In the genomic region with DNA sequence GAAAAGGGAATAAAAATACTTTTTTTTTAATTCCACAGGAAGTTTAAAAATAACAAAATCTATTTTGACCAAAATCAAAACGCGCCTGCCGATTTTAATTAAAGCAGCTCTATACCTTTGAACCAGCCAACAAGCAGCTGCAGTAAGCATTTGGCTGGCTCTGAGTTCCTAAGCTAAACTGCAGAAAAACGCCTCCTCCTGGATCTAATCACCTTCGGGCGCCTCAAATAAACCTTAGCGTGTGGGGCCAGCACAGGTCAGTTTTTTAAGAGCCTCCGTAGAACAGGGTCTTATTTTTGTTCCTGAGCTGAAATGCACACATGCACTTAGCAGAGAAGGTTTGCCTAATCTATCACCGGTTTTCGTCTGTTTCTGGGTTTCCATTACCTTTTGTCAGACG, we compare ENCODE assay signal across 9 cellular contexts.
A peak's percentile ranks its signal among the peaks of the same experiment; 100 is the strongest.
DNase-seq lines count a peak whose midpoint lies in the region; ATAC-seq and TF ChIP-seq lines count a peak whose summit lies in the region.
"Had no signal": no experiment of that assay in that cellular context is flagged by ENCODE, and none has a peak within 500 bp of the region (broad histone marks: within the 10 kb centered on the region; RNA-seq: fewer than 3 reads in every experiment).

No MANE protein-coding gene starts in this region.

- H3K27ac ChIP-seq in OCI-LY7 (ENCODE audit: low read depth, low read length, poor library complexity, severe bottlenecking) (no peak overlapping the region), fibroblast of lung (ENCODE audit: insufficient read depth, low read length) (no peak overlapping the region)
- H3K27ac ChIP-seq: adrenal gland had no signal

- peaks cover 58% of the 10 kb centered on the region for H3K27me3 Mint-ChIP-seq in activated CD4-positive, alpha-beta memory T cell treated with anti-CD3 and anti-CD28 coated beads, Interleukin-2, amount 10 ng/mL, durations not matched to agents 7 days and 5 days
- peaks cover 20% of the 10 kb centered on the region for H3K27me3 Mint-ChIP-seq in activated CD4-positive, alpha-beta memory T cell treated with anti-CD3 and anti-CD28 coated beads for 36 hours
- peaks cover 28 to 32% of the 10 kb centered on the region in 2 donors for H3K27me3 Mint-ChIP-seq in stimulated activated naive B cell treated with anti-CD40 and anti-IgM and Interleukin-4, amounts not matched to agents 10 μg/mL and 1 μg/mL and 100 μg/mL, for 72 hours

- peak overlapping the region; percentile 80 for H3K4me3 Mint-ChIP-seq in activated CD4-positive, alpha-beta memory T cell treated with anti-CD3 and anti-CD28 coated beads, Interleukin-2, amount 10 ng/mL, durations not matched to agents 7 days and 5 days
- no peak overlapping the region for H3K4me3 Mint-ChIP-seq in activated CD4-positive, alpha-beta memory T cell treated with anti-CD3 and anti-CD28 coated beads for 36 hours
- H3K4me3 Mint-ChIP-seq in stimulated activated naive B cell treated with anti-CD40 and anti-IgM and Interleukin-4, amounts not matched to agents 10 μg/mL and 1 μg/mL and 100 μg/mL, for 72 hours: peak overlapping the region; percentile 11 to 43

- peaks cover 21% of the 10 kb centered on the region for H3K4me1 Mint-ChIP-seq in activated CD4-positive, alpha-beta memory T cell treated with anti-CD3 and anti-CD28 coated beads, Interleukin-2, amount 10 ng/mL, durations not matched to agents 7 days and 5 days
- H3K4me1 Mint-ChIP-seq in activated CD4-positive, alpha-beta memory T cell treated with anti-CD3 and anti-CD28 coated beads for 36 hours (ENCODE audit: low read depth): peaks cover 12% of the 10 kb centered on the region
- H3K4me1 Mint-ChIP-seq in stimulated activated naive B cell treated with anti-CD40 and anti-IgM and Interleukin-4, amounts not matched to agents 10 μg/mL and 1 μg/mL and 100 μg/mL, for 72 hours: peaks cover 7 to 12% of the 10 kb centered on the region in 2 donors

- H3K27ac Mint-ChIP-seq in activated CD4-positive, alpha-beta memory T cell treated with anti-CD3 and anti-CD28 coated beads, Interleukin-2, amount 10 ng/mL, durations not matched to agents 7 days and 5 days: no peak overlapping the region
- no peak overlapping the region for H3K27ac Mint-ChIP-seq in activated CD4-positive, alpha-beta memory T cell treated with anti-CD3 and anti-CD28 coated beads for 36 hours
- H3K27ac Mint-ChIP-seq in stimulated activated naive B cell treated with anti-CD40 and anti-IgM and Interleukin-4, amounts not matched to agents 10 μg/mL and 1 μg/mL and 100 μg/mL, for 72 hours: no peak overlapping the region

- CTCF ChIA-PET in activated CD4-positive, alpha-beta memory T cell treated with anti-CD3 and anti-CD28 coated beads, Interleukin-2, amount 10 ng/mL, durations not matched to agents 7 days and 5 days (lab: Charles Lee): interaction anchor here (0.8 to 4.2 kb wide), 40 partner anchors 8 to 1052 kb away, joined by 3 to 47 read pairs (median 5); a partner anchor contains a TSS
- CTCF ChIA-PET in activated CD4-positive, alpha-beta memory T cell treated with anti-CD3 and anti-CD28 coated beads for 36 hours (lab: Charles Lee): interaction anchor here (0.6 to 4.8 kb wide), 34 partner anchors 8 to 1037 kb away, joined by 3 to 68 read pairs (median 5); a partner anchor contains a TSS
- CTCF ChIA-PET in OCI-LY7 (lab: Charles Lee; ENCODE audit: unreplicated experiment): no interaction called here

- intact Hi-C loops in activated CD4-positive, alpha-beta memory T cell treated with anti-CD3 and anti-CD28 coated beads for 36 hours (cut with micrococcal nuclease): loop anchor here (1.0 to 10.0 kb wide), 6 partner anchors 151 to 1021 kb away; no protein-coding TSS in a partner anchor
- intact Hi-C loops in OCI-LY7 (cut with micrococcal nuclease; ENCODE audit: unreplicated experiment): loop anchor here (2.0 to 10.0 kb wide), 4 partner anchors 121 to 1021 kb away; no protein-coding TSS in a partner anchor

- peaks cover 9% of the 10 kb centered on the region for H3K4me1 ChIP-seq in OCI-LY7 (ENCODE audit: insufficient read depth, low read length, poor library complexity, severe bottlenecking)
- no peaks in the 10 kb centered on the region for H3K4me1 ChIP-seq in fibroblast of lung (ENCODE audit: control insufficient read depth, extremely low read depth, insufficient read depth, low read length)

- H3K9me3 Mint-ChIP-seq in activated CD4-positive, alpha-beta memory T cell treated with anti-CD3 and anti-CD28 coated beads, Interleukin-2, amount 10 ng/mL, durations not matched to agents 7 days and 5 days: no peaks in the 10 kb centered on the region
- H3K9me3 Mint-ChIP-seq in activated CD4-positive, alpha-beta memory T cell treated with anti-CD3 and anti-CD28 coated beads for 36 hours: no peaks in the 10 kb centered on the region
- no peaks in the 10 kb centered on the region for H3K9me3 Mint-ChIP-seq in stimulated activated naive B cell treated with anti-CD40 and anti-IgM and Interleukin-4, amounts not matched to agents 10 μg/mL and 1 μg/mL and 100 μg/mL, for 72 hours

- no peak for ATAC-seq in stimulated activated naive B cell treated with anti-CD40 and anti-IgM and Interleukin-4, amounts not matched to agents 10 μg/mL and 1 μg/mL and 100 μg/mL, for 72 hours (replicated peaks)

- no TSS peak for BruUV-seq in OCI-LY7 (replicated peaks; lab: Mats Ljungman, UMichigan)

- H3K9me3 ChIP-seq in OCI-LY7 (ENCODE audit: low read length) (no peaks in the 10 kb centered on the region), fibroblast of lung (ENCODE audit: control insufficient read depth, insufficient read depth, low read depth, low read length) (no peaks in the 10 kb centered on the region)
- H3K9me3 ChIP-seq: adrenal gland had no signal

- no peaks in the 10 kb centered on the region for H4K20me1 ChIP-seq in OCI-LY7 (ENCODE audit: insufficient read depth, low read length)
- no peaks in the 10 kb centered on the region for H4K20me1 ChIP-seq in fibroblast of lung (ENCODE audit: control insufficient read depth, extremely low read depth, insufficient read depth, low read length)

- H3K36me3 Mint-ChIP-seq in activated CD4-positive, alpha-beta memory T cell treated with anti-CD3 and anti-CD28 coated beads, Interleukin-2, amount 10 ng/mL, durations not matched to agents 7 days and 5 days (ENCODE audit: low read depth): no peaks in the 10 kb centered on the region
- no peaks in the 10 kb centered on the region for H3K36me3 Mint-ChIP-seq in activated CD4-positive, alpha-beta memory T cell treated with anti-CD3 and anti-CD28 coated beads for 36 hours
- H3K36me3 Mint-ChIP-seq in stimulated activated naive B cell treated with anti-CD40 and anti-IgM and Interleukin-4, amounts not matched to agents 10 μg/mL and 1 μg/mL and 100 μg/mL, for 72 hours: no peaks in the 10 kb centered on the region

- H3K4me2 ChIP-seq in OCI-LY7 (ENCODE audit: low read length) (peak overlapping the region; percentile 82), fibroblast of lung (ENCODE audit: extremely low read depth, insufficient read depth, low read length) (peak overlapping the region; percentile 100)

- H2AFZ ChIP-seq in OCI-LY7 (ENCODE audit: low read length): peak overlapping the region; percentile 77; the same call in 1 of the 2 replicates
- H2AFZ ChIP-seq in fibroblast of lung (ENCODE audit: low read length): no peak overlapping the region

- peaks cover 4% of the 10 kb centered on the region for H3K27me3 ChIP-seq in fibroblast of lung (ENCODE audit: control insufficient read depth, insufficient read depth, low read length)

- no peak for DNase-seq in activated CD4-positive, alpha-beta memory T cell treated with anti-CD3 and anti-CD28 coated beads, Interleukin-2, amount 10 ng/mL, durations not matched to agents 7 days and 5 days
- no peak for DNase-seq in activated CD4-positive, alpha-beta memory T cell treated with anti-CD3 and anti-CD28 coated beads for 36 hours
- DNase-seq in OCI-LY7 (ENCODE audit: low spot score) (no peak), fibroblast of lung (ENCODE audit: low read depth in 2 of 2) (no peak), epidermal melanocyte (ENCODE audit: insufficient read length, low spot score) (no peak), NCI-H1092 treated with DMSO at 0.1 percent for 48 hours (lab: John Stamatoyannopoulos, UW) (no peak), 8988T (no peak)
- no peak for DNase-seq in stimulated activated naive B cell treated with anti-CD40 and anti-IgM and Interleukin-4, amounts not matched to agents 10 μg/mL and 1 μg/mL and 100 μg/mL, for 72 hours

- H3K9ac ChIP-seq in fibroblast of lung (ENCODE audit: insufficient read depth, low read length): no peak overlapping the region

- H3K36me3 ChIP-seq in OCI-LY7 (ENCODE audit: insufficient read depth, low read length) (no peaks in the 10 kb centered on the region), fibroblast of lung (ENCODE audit: control insufficient read depth, insufficient read depth, low read length) (no peaks in the 10 kb centered on the region)
- H3K36me3 ChIP-seq: adrenal gland had no signal

- POLR2A ChIA-PET in activated CD4-positive, alpha-beta memory T cell treated with anti-CD3 and anti-CD28 coated beads, Interleukin-2, amount 10 ng/mL, durations not matched to agents 7 days and 5 days (lab: Charles Lee): interaction anchor here (0.7 to 1.3 kb wide), 5 partner anchors 22 to 327 kb away, joined by 3 to 4 read pairs (median 3); a partner anchor contains a TSS
- POLR2A ChIA-PET in activated CD4-positive, alpha-beta memory T cell treated with anti-CD3 and anti-CD28 coated beads for 36 hours (lab: Charles Lee): no interaction called here
- POLR2A ChIA-PET in OCI-LY7 (lab: Charles Lee): interaction anchor here (0.6 to 1.3 kb wide), 3 partner anchors 17 to 161 kb away, joined by 3 to 4 read pairs (median 3); no protein-coding TSS in a partner anchor

- TF ChIP-seq CTCF in OCI-LY7 (conservative IDR thresholded peaks at IDR 0.05; ENCODE audit: low read length) (no peak), fibroblast of lung (conservative IDR thresholded peaks at IDR 0.05 in 1 of 2, IDR thresholded peaks at IDR 0.05 in 1 of 2; ENCODE audit: low read depth in 1 of 2, low read length in 2 of 2) (no peak)

- H3K79me2 ChIP-seq in OCI-LY7 (ENCODE audit: insufficient read depth, low read depth, low read length) (no peaks in the 10 kb centered on the region), fibroblast of lung (ENCODE audit: control insufficient read depth, insufficient read depth, low read length) (no peaks in the 10 kb centered on the region)

- H3K9me2 ChIP-seq in OCI-LY7 (ENCODE audit: insufficient read depth, low read length): no peaks in the 10 kb centered on the region

- H3K4me3 ChIP-seq in OCI-LY7 (ENCODE audit: low read depth, low read length, poor library complexity, severe bottlenecking) (peak overlapping the region; percentile 65), fibroblast of lung (replicated peaks in 1 of 4; ENCODE audit: control extremely low read depth in 1 of 4, insufficient read depth in 1 of 4, low read depth in 3 of 4, low read length in 4 of 4) (peak overlapping the region; percentile 15 to 67 (median 56))
